Comparison of ENCODE assay signal across 30 cellular contexts in genomic region chr9:132828201-132828770, GRCh38. TPM values are rescaled to one million over a fixed set of nuclear protein-coding genes. Genes with fewer than 3 reads are reported as not detected.
"Had no signal": no experiment of that assay in that cellular context is flagged by ENCODE, and none has a peak within 500 bp of the region (broad histone marks: within the 10 kb centered on the region; RNA-seq: fewer than 3 reads in every experiment).

No MANE protein-coding gene starts in this region.

- H3K27ac ChIP-seq: ascending aorta, body of pancreas, RWPE1, SJCRH30, VCaP had no signal

- H3K4me1 ChIP-seq: ascending aorta, body of pancreas, SJCRH30 had no signal

- H3K9me2 ChIP-seq: SK-N-SH had no signal

- H3K9ac ChIP-seq: SK-N-SH had no signal

- H3K4me3 ChIP-seq: ascending aorta, body of pancreas, SJCRH30 had no signal

- ATAC-seq: activated naive CD4-positive, alpha-beta T cell treated with anti-CD3 and anti-CD28 coated beads, Interleukin-2, amount 50 U/mL, for 72 hours; activated naive CD8-positive, alpha-beta T cell treated with anti-CD3 and anti-CD28 coated beads, Interleukin-2, amount 50 U/mL, for 24 hours; activated T-cell treated with anti-CD3 and anti-CD28 coated beads, Interleukin-2, amount 50 U/mL, for 4 hours; body of pancreas; Panc1 had no signal

- H3K4me2 ChIP-seq: SK-N-SH had no signal

- DNase-seq: activated CD4-positive, alpha-beta memory T cell treated with anti-CD3 and anti-CD28 coated beads for 36 hours; activated CD4-positive, alpha-beta T cell treated with anti-CD3 and anti-CD28 coated beads, Interleukin-2, amount 10 ng/mL, durations not matched to agents 7 days and 5 days; activated CD4-positive, CD25-positive, alpha-beta regulatory T cell; activated CD8-positive, alpha-beta memory T cell treated with anti-CD3 and anti-CD28 coated beads for 24 hours; activated effector memory CD4-positive, alpha-beta T cell treated with anti-CD3 and anti-CD28 coated beads, Interleukin-2, amount 50 U/mL, for 16 hours; activated naive CD4-positive, alpha-beta T cell treated with Interleukin-2 at 50 U/mL for 16 hours; activated naive CD8-positive, alpha-beta T cell treated with anti-CD3 and anti-CD28 coated beads, Interleukin-2, amount 50 U/mL, for 24 hours; activated T-cell treated with anti-CD3 and anti-CD28 coated beads, Interleukin-2, amount 50 U/mL, for 4 hours; amniotic stem cell; body of pancreas; Karpas-422; NCI-H1048; NCI-H146; NCI-H1930; NCI-H2171; NCI-H226; NCI-H526; NCI-H774; OCI-M1; Right ventricle myocardium superior; SJCRH30; SK-N-SH; T-helper 1 cell had no signal

- H3K36me3 ChIP-seq: ascending aorta, SJCRH30 had no signal

- H3K9me3 ChIP-seq: ascending aorta, body of pancreas, SJCRH30, SK-N-SH had no signal

- H3K27me3 ChIP-seq: ascending aorta, body of pancreas had no signal

- FAIRE-seq: bronchial epithelial cell had no signal

RNA-seq across cellular contexts. Expression of gene AK8, which starts 49.8 kb away (rescaled TPM):
- total RNA-seq: activated CD4-positive, alpha-beta T cell treated with anti-CD3 and anti-CD28 coated beads, Interleukin-2, amount 10 ng/mL, durations not matched to agents 7 days and 5 days; activated naive CD4-positive, alpha-beta T cell treated with anti-CD3 and anti-CD28 coated beads, Interleukin-2, amount 50 U/mL, for 72 hours; activated T-cell treated with anti-CD3 and anti-CD28 coated beads, Interleukin-2, amount 50 U/mL, for 4 hours; ascending aorta; bronchial epithelial cell; SJCRH30; T-helper 2 cell treated with Interferon-gamma antibody and Interleukin-4, amounts not matched to agents 100 ng/mL and 5 ng/mL, for 36 hours had no signal
